8 cellular contexts compared by ENCODE assay signal in genomic region chr3:11643212-11644087, GRCh38. TPM values are rescaled to one million over a fixed set of nuclear protein-coding genes. Genes with fewer than 3 reads are reported as not detected.
DNase-seq lines count a peak whose midpoint lies in the region; ATAC-seq and TF ChIP-seq lines count a peak whose summit lies in the region.

Gene VGLL4 (minus strand): TSS chr3:11643915. CDS start chr3:11643518, 397 bp downstream.

- intact Hi-C loops in colonic mucosa (cut with DNase I), result no loop called here

- TF ChIP-seq CTCF in AG04449 (IDR thresholded peaks at IDR 0.05; ENCODE audit: insufficient read depth, low read length, missing control alignments) (peak; percentile 9), colonic mucosa (IDR thresholded peaks at IDR 0.05) (no peak)

- CTCF ChIA-PET in AG04449 (lab: Yijun Ruan, JAX), result interaction anchor here (0.8 to 19.3 kb wide), 5 partner anchors 8 to 308 kb away, joined by 3 to 260 read pairs (median 3); no protein-coding TSS in a partner anchor

- peak within 1 kb of the TSS; percentile 84 to 97 for H3K9ac ChIP-seq in colonic mucosa (ENCODE audit: low read depth in 2 of 2, low read length in 2 of 2)

- H3K36me3 ChIP-seq in colonic mucosa, result no peaks in the 10 kb centered on the region

- H3K9me3 ChIP-seq in colonic mucosa, result no peaks in the 10 kb centered on the region

- peak; percentile 68 for DNase-seq in AG04449 (ENCODE audit: low read depth, low spot score)
- DNase-seq in NCI-H510A treated with DMSO at 0.1 percent for 48 hours (lab: John Stamatoyannopoulos, UW), result peak; percentile 81
- peak; percentile 46 to 63 for DNase-seq in activated CD4-positive, alpha-beta T cell treated with anti-CD3 and anti-CD28 coated beads for 24 hours (ENCODE audit: low read depth in 2 of 2)
- DNase-seq in colonic mucosa, result peak; percentile 92
- peak; percentile 40 to 65 (median 54) for DNase-seq in stimulated activated CD4-positive, alpha-beta T cell treated with anti-CD3 and anti-CD28 coated beads, Interleukin-1b, Interleukin-23, amount 100 ng/mL, for 24 hours (ENCODE audit: low read depth in 4 of 4, low spot score in 1 of 4)

- H3K4me3 ChIP-seq in AG04449 (ENCODE audit: low read depth, low read length), result peak within 1 kb of the TSS; percentile 93
- peak within 1 kb of the TSS; percentile 57 for H3K4me3 ChIP-seq in colonic mucosa

- POLR2A ChIA-PET in AG04449 (lab: Yijun Ruan, JAX), result interaction anchor here (0.6 to 1.5 kb wide), 9 partner anchors 14 to 165 kb away, joined by 3 read pairs; no protein-coding TSS in a partner anchor

- H3K27ac ChIP-seq in colonic mucosa, result peak within 1 kb of the TSS; percentile 93
- H3K27ac ChIP-seq in layer of hippocampus (ENCODE audit: low read depth, low read length), result peak within 1 kb of the TSS; percentile 94

- H3K27me3 ChIP-seq in colonic mucosa (no peaks in the 10 kb centered on the region), layer of hippocampus (ENCODE audit: control insufficient read depth, insufficient read depth, low read length) (no peaks in the 10 kb centered on the region)

- ATAC-seq in GM18867 (IDR thresholded peaks at IDR 0.05; ENCODE audit: unreplicated experiment) (peak; percentile 64), HG03135 (IDR thresholded peaks at IDR 0.05; ENCODE audit: unreplicated experiment) (peak; percentile 47)

- peaks cover 7% of the 10 kb centered on the region for H3K4me1 ChIP-seq in colonic mucosa

RNA-seq across cellular contexts. Expression of gene VGLL4, which starts in this region (rescaled TPM):
- 10 to 100 TPM; 57.7 to 63.7 TPM for total RNA-seq in colonic mucosa

Comparison
In these comparisons a context has a peak if more than half of its experiments do, and no peak if none do; other contexts are left out.
1. Peak in every context shown above with its lines: DNase-seq, ATAC-seq, H3K4me3 ChIP-seq and H3K27ac ChIP-seq.